In the genomic region with DNA sequence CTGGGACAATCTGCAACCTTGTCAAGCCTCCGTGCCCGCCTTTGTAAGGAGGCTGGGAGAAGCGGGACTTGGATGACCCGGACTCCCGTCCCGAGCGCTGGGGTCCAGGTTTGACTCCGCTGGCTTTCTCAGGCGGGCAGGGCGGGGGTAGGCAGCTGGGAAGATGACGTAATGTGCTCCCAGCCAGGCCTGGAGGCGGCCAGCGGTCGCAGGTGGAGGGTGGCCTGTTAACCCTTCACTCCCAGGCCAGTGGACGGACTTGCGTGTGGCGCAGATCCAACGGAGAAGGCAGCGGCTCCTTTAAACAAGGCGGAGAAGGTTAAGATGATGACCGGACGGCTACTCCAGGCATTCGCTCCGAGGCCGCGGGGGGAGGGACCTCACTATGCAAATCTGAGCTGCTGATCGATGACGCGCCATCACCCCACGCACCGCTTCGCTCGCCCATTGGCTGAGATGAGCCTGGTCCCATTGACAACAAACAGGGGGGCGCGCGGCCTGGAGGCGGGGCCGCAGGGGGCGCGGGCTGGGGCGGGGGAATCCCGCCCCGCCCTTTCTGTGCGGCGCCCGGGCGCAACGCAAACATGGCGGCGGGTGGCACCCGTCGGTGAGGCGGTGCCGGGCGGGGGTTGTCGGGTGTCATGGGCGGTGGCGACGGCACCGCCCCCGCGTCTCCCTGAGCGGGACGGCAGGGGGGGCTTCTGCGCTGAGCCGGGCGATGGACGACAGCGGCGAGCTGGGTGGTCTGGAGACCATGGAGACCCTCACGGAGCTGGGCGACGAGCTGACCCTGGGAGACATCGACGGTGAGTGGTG, we compare ENCODE assay signal across 8 cellular contexts. TPM values are rescaled to one million over a fixed set of nuclear protein-coding genes. Genes with fewer than 3 reads are reported as not detected.
A peak's percentile ranks its signal among the peaks of the same experiment; 100 is the strongest.
DNase-seq lines count a peak whose midpoint lies in the region; ATAC-seq and TF ChIP-seq lines count a peak whose summit lies in the region.

A gene (plus strand): TSS at position 553 of the 816 bp plus-strand sequence. CDS start 166 bp downstream, at position 719.

- peak within 1 kb of the TSS; percentile 97 for H3K4me2 ChIP-seq in PC-9

- peaks cover 21% of the 10 kb centered on the region for H3K4me1 ChIP-seq in PC-9 (replicated peaks; ENCODE audit: insufficient read depth)

- peaks cover 58% of the 10 kb centered on the region for H3K79me2 ChIP-seq in PC-9 (ENCODE audit: low read depth)

- H2AFZ ChIP-seq in PC-9: peak within 1 kb of the TSS; percentile 75

- no TSS peak for BruUV-seq in PC-9 (replicated peaks; lab: Mats Ljungman, UMichigan)

- no peaks in the 10 kb centered on the region for H3K9me3 ChIP-seq in PC-9 (ENCODE audit: insufficient read depth, low read depth)

- CTCF ChIA-PET in PC-9 (lab: Charles Lee): interaction anchor here (0.6 to 1.3 kb wide), 5 partner anchors 23 to 136 kb away, joined by 3 to 7 read pairs (median 5); no protein-coding TSS in a partner anchor

- no peaks in the 10 kb centered on the region for H3K27me3 ChIP-seq in PC-9 (ENCODE audit: insufficient read depth, low read depth)

- POLR2A ChIA-PET in PC-9 (lab: Charles Lee; ENCODE audit: unreplicated experiment): interaction anchor here (0.5 to 1.0 kb wide), 9 partner anchors 12 to 440 kb away, joined by 3 to 9 read pairs (median 5); a partner anchor contains a TSS

- H3F3A ChIP-seq in PC-9 (ENCODE audit: insufficient read depth, low read depth): peaks cover 17% of the 10 kb centered on the region; the same call in 1 of the 2 replicates

- 0 out of 2 replicates have a peak, but pooled peaks have one; percentile 28 for TF ChIP-seq CTCF in PC-9 (conservative IDR thresholded peaks at IDR 0.05)
- no peak for TF ChIP-seq CTCF in epithelial cell of proximal tubule (conservative IDR thresholded peaks at IDR 0.05; ENCODE audit: low read depth, low read length)

- peak within 1 kb of the TSS; percentile 81 for H3K4me3 ChIP-seq in Jurkat, Clone E6-1 (ENCODE audit: low read length)
- H3K4me3 ChIP-seq in PC-9: peak within 1 kb of the TSS; percentile 71
- H3K4me3 ChIP-seq in epithelial cell of proximal tubule (ENCODE audit: low read depth, low read length): peak within 1 kb of the TSS; percentile 89

- peak; percentile 85 for ATAC-seq in GM21619 (IDR thresholded peaks at IDR 0.05; ENCODE audit: unreplicated experiment)

- no peaks in the 10 kb centered on the region for H3K9me2 ChIP-seq in PC-9 (ENCODE audit: insufficient read depth)

- intact Hi-C loops in PC-9 (cut with micrococcal nuclease; ENCODE audit: unreplicated experiment): loop anchor here (1.0 kb wide), 2 partner anchors 12 to 32 kb away; a partner anchor contains a TSS

- DNase-seq in DMS53 (lab: John Stamatoyannopoulos, UW): peak; percentile 99
- DNase-seq in Jurkat, Clone E6-1 (ENCODE audit: low read depth, low spot score): peak; percentile 96
- DNase-seq in PC-9: peak; percentile 100
- peak; percentile 97 for DNase-seq in activated T-cell treated with anti-CD3 and anti-CD28 coated beads, Interleukin-2, amount 50 U/mL, for 1 hour
- peak; percentile 96 for DNase-seq in epithelial cell of proximal tubule (ENCODE audit: low read depth)
- peak; percentile 100 for DNase-seq in mucosa of gallbladder (ENCODE audit: low spot score)
- peak; percentile 97 to 100 for DNase-seq in stimulated activated CD8-positive, alpha-beta memory T cell treated with anti-CD3 and anti-CD28 coated beads, Interleukin-4, amount 100 ng/mL, for 4 hours (ENCODE audit: low read depth in 2 of 2, low spot score in 1 of 2)

- peaks cover 7% of the 10 kb centered on the region; the same call in 1 of the 2 replicates for H4K20me1 ChIP-seq in PC-9 (ENCODE audit: insufficient read depth)

- peak within 1 kb of the TSS; percentile 77 for H3K27ac ChIP-seq in PC-9

- peaks cover 26% of the 10 kb centered on the region for H3K36me3 ChIP-seq in PC-9 (ENCODE audit: low read depth)

RNA-seq across cellular contexts. Expression of the gene that starts here (rescaled TPM):
- 96.2 TPM for polyA plus RNA-seq in Jurkat, Clone E6-1 (2012; ENCODE audit: insufficient read depth, insufficient read length)
- total RNA-seq in PC-9 (2021) (163 and 196 TPM in 2 replicates), epithelial cell of proximal tubule (61.1 and 73.4 TPM in 2 replicates), mucosa of gallbladder (257 TPM)

Comparison
In these comparisons a context has a peak if more than half of its experiments do, and no peak if none do; other contexts are left out.
1. Peak in every context shown above with its lines: DNase-seq, ATAC-seq, H3K4me3 ChIP-seq and H3K27ac ChIP-seq.